1 cellular context compared by ENCODE assay signal in genomic region chr5:178483620-178484019, GRCh38.
TF ChIP-seq lines count a peak whose summit lies in the region.

No MANE protein-coding gene starts in this region.

TF ChIP-seq in K562, 482 proteins besides CTCF, POLR2A, EP300 and RAD21 (continued from another document):
- TF ChIP-seq ATF3 (IDR thresholded peaks at IDR 0.05) (no peak), ATF3 (CRISPR knock-in tag; conservative IDR thresholded peaks at IDR 0.05) (no peak), GABPB1 (CRISPR knock-in tag; IDR thresholded peaks at IDR 0.05) (no peak), ZNF212 (CRISPR knock-in tag; IDR thresholded peaks at IDR 0.05) (no peak), ZC3H4 (CRISPR knock-in tag; IDR thresholded peaks at IDR 0.05; ENCODE audit: borderline replicate concordance) (no peak), L3MBTL2 (IDR thresholded peaks at IDR 0.05) (peak; percentile 59), JUNB (CRISPR knock-in tag; conservative IDR thresholded peaks at IDR 0.05) (no peak), SIRT6 (IDR thresholded peaks at IDR 0.05; ENCODE audit: low read depth, low read length) (no peak), ERF (CRISPR knock-in tag; IDR thresholded peaks at IDR 0.05) (no peak), IRF9 (tag; IDR thresholded peaks at IDR 0.05) (no peak), PRMT5 (CRISPR knock-in tag; IDR thresholded peaks at IDR 0.05) (no peak), MIER1 (IDR thresholded peaks at IDR 0.05; ENCODE audit: low read depth) (no peak), ZNF639 (CRISPR knock-in tag; conservative IDR thresholded peaks at IDR 0.05 in 1 of 2, IDR thresholded peaks at IDR 0.05 in 1 of 2) (no peak), E2F6 (IDR thresholded peaks at IDR 0.05; ENCODE audit: borderline replicate concordance in 1 of 2, extremely low read depth in 1 of 2, insufficient read depth in 1 of 2, insufficient read length in 1 of 2, low read depth in 1 of 2, low read length in 1 of 2, poor library complexity in 1 of 2, severe bottlenecking in 1 of 2) (peak in 1 of 2 experiments; percentile 16), YY1 (IDR thresholded peaks at IDR 0.05; ENCODE audit: borderline replicate concordance in 1 of 3, control insufficient read depth in 1 of 3, extremely low read depth in 1 of 3, insufficient read depth in 3 of 3, insufficient read length in 1 of 3, insufficient replicate concordance in 2 of 3, low read depth in 1 of 3, low read length in 2 of 3) (peak in 1 of 3 experiments; percentile 52), ZFP1 (CRISPR knock-in tag; IDR thresholded peaks at IDR 0.05) (no peak), MGA (IDR thresholded peaks at IDR 0.05) (peak; percentile 36; the same call in 1 of the 2 replicates), NR2F6 (CRISPR knock-in tag; IDR thresholded peaks at IDR 0.05) (no peak), BRF2 (IDR thresholded peaks at IDR 0.05; ENCODE audit: borderline replicate concordance, insufficient read depth, insufficient read length) (no peak), MBD1 (CRISPR knock-in tag; IDR thresholded peaks at IDR 0.05) (no peak), FUS (optimal IDR thresholded peaks at IDR 0.05; ENCODE audit: low read depth, low read length) (no peak), KAT7 (CRISPR knock-in tag; IDR thresholded peaks at IDR 0.05; ENCODE audit: borderline replicate concordance) (no peak), MYC (IDR thresholded peaks at IDR 0.05; ENCODE audit: low read depth, low read length) (0 out of 2 replicates have a peak, but pooled peaks have one; percentile 29), MYC (CRISPR knock-in tag; IDR thresholded peaks at IDR 0.05; ENCODE audit: borderline replicate concordance, low read depth) (no peak)
